ENCODE assay signal across 29 cellular contexts in the genomic region with DNA sequence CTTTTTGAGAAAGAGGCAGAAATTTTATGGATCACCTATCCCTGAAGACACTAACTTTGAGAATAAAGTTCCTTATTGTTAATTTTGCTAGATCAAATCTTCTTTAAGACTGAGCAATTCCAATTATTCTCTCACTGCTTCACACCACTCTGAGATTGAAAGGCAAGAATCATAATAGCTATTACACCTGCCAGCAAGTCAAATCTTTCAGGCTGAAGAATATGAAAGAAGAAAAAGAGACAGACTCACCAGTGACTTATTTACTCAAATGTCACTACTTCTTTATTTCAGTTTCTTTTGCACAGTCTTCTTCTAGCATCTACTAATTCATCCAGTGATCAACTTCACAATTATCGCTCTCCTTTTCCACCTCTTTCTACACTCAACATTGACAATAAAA. TPM values are rescaled to one million over a fixed set of nuclear protein-coding genes. Genes with fewer than 3 reads are reported as not detected.
"Had no signal": no experiment of that assay in that cellular context is flagged by ENCODE, and none has a peak within 500 bp of the region (broad histone marks: within the 10 kb centered on the region; RNA-seq: fewer than 3 reads in every experiment).

No MANE protein-coding gene starts in this region.

- H3K27ac ChIP-seq: colonic mucosa, coronary artery, dorsolateral prefrontal cortex, epithelial cell of prostate, esophagus muscularis mucosa, esophagus squamous epithelium, foreskin keratinocyte, gastrocnemius medialis, gastroesophageal sphincter, heart left ventricle, heart right ventricle had no signal

- ATAC-seq: effector memory CD8-positive, alpha-beta T cell; esophagus mucosa; foreskin keratinocyte; gastrocnemius medialis; gastroesophageal sphincter; heart left ventricle; heart right ventricle had no signal

- FAIRE-seq: colon, endometrium, endothelial cell of umbilical vein, frontal cortex had no signal

- H3K4me3 ChIP-seq: colonic mucosa, coronary artery, dorsolateral prefrontal cortex, esophagus muscularis mucosa, esophagus squamous epithelium, gastrocnemius medialis, gastroesophageal sphincter, heart left ventricle, heart right ventricle had no signal

- H3K9me3 ChIP-seq: colonic mucosa, esophagus muscularis mucosa, esophagus squamous epithelium, gastrocnemius medialis, gastroesophageal sphincter, heart left ventricle, heart right ventricle had no signal

- DNase-seq: colonic mucosa; cortex of kidney; dermis blood vessel endothelial cell; dorsolateral prefrontal cortex; effector CD4-positive, alpha-beta T cell; effector CD8-positive, alpha-beta T cell; effector memory CD4-positive, alpha-beta T cell; effector memory CD8-positive, alpha-beta T cell; endodermal cell; erythroblast; esophagus squamous epithelium; foreskin fibroblast; foreskin keratinocyte; foreskin melanocyte; gastrocnemius medialis; glutamatergic neuron; head of caudate nucleus; heart left ventricle; heart right ventricle had no signal

- H3K27me3 ChIP-seq: colonic mucosa, dorsolateral prefrontal cortex, esophagus muscularis mucosa, esophagus squamous epithelium, foreskin keratinocyte, gastrocnemius medialis, gastroesophageal sphincter, heart left ventricle, heart right ventricle had no signal

- H3K36me3 ChIP-seq: colonic mucosa, esophagus muscularis mucosa, esophagus squamous epithelium, gastrocnemius medialis, gastroesophageal sphincter, heart left ventricle, heart right ventricle had no signal

RNA-seq across cellular contexts. Expression of gene PLPPR1, which starts 35.9 kb away (rescaled TPM):
- polyA plus RNA-seq: fibroblast of lung, foreskin keratinocyte, heart left ventricle, heart right ventricle had no signal
